ENCODE assay signal across 8 cellular contexts in genomic region chr16:15899538-15900100, GRCh38. TPM values are rescaled to one million over a fixed set of nuclear protein-coding genes. Genes with fewer than 3 reads are reported as not detected.
DNase-seq lines count a peak whose midpoint lies in the region; ATAC-seq and TF ChIP-seq lines count a peak whose summit lies in the region.

No MANE protein-coding gene starts in this region.

- TF ChIP-seq POLR2A in prostate gland (IDR thresholded peaks at IDR 0.05) = no peak

- in situ Hi-C loops in astrocyte of the cerebellum (cut with HindIII; ENCODE audit: low sequenced_read_pairs) = loop anchor here (25.0 kb wide), 1 partner anchor 88 kb away; no protein-coding TSS in a partner anchor

- no peaks in the 10 kb centered on the region for H3K36me3 ChIP-seq in MG63
- no peaks in the 10 kb centered on the region for H3K36me3 ChIP-seq in prostate gland

- ATAC-seq in GM19395 (IDR thresholded peaks at IDR 0.05; ENCODE audit: unreplicated experiment) = peak; percentile 70
- no peak for ATAC-seq in HG03025 (IDR thresholded peaks at IDR 0.05; ENCODE audit: low FRiP score, unreplicated experiment)
- no peak for ATAC-seq in left ventricle myocardium superior

- H3K4me1 ChIP-seq in prostate gland (replicated peaks) = peaks cover 7% of the 10 kb centered on the region

- intact Hi-C loops in prostate gland (cut with DNase I) = no loop called here
- intact Hi-C loops in cardiac septum (cut with DNase I) = no loop called here
- intact Hi-C loops in left ventricle myocardium superior (cut with micrococcal nuclease) = no loop called here

- H3K27ac ChIP-seq in C4-2B (peak overlapping the region; percentile 50), prostate gland (peak overlapping the region in 1 of 2 donors; percentile 46)

- H3K9me3 ChIP-seq in MG63 (no peaks in the 10 kb centered on the region), prostate gland (no peaks in the 10 kb centered on the region)

- H3K27me3 ChIP-seq in MG63 (no peaks in the 10 kb centered on the region), prostate gland (replicated peaks; ENCODE audit: insufficient read depth) (no peaks in the 10 kb centered on the region)

- H3K4me3 ChIP-seq in MG63 = no peak overlapping the region
- H3K4me3 ChIP-seq in astrocyte of the cerebellum (ENCODE audit: low read depth, low read length) = no peak overlapping the region
- no peak overlapping the region for H3K4me3 ChIP-seq in prostate gland

- 46% methylated on average over 9 of the region's 9 CpGs for WGBS in prostate gland

- TF ChIP-seq CTCF in C4-2B (conservative IDR thresholded peaks at IDR 0.05) = no peak
- TF ChIP-seq CTCF in astrocyte of the cerebellum (IDR thresholded peaks at IDR 0.05; ENCODE audit: low read depth, low read length, missing control alignments) = no peak
- TF ChIP-seq CTCF in prostate gland (IDR thresholded peaks at IDR 0.05) = no peak

- DNase-seq in MG63 = peak; percentile 96
- DNase-seq in astrocyte of the cerebellum (ENCODE audit: low read depth) = peak; percentile 96
- DNase-seq in prostate gland (ENCODE audit: low spot score) = peak; percentile 64
- DNase-seq in cardiac septum (ENCODE audit: low spot score) = no peak
- DNase-seq in left ventricle myocardium superior = no peak

RNA-seq across cellular contexts. Expression of gene CEP20, which starts 11.2 kb away (rescaled TPM):
- total RNA-seq in MG63 (2014; rRNA removed; shearing (Covaris generic); ENCODE audit: low replicate concordance) = 110 and 122 TPM in 2 replicates
- total RNA-seq in prostate gland = 10 to 100 TPM; 30.7 to 33.4 TPM
- total RNA-seq in cardiac septum = 28.1 TPM
- 30.6 TPM for total RNA-seq in left ventricle myocardium superior

RNA-seq across cellular contexts. Expression of gene MYH11, which starts 42.8 kb away (rescaled TPM):
- 0.03 TPM in 1 of 2 replicates, not detected in the other for total RNA-seq in MG63 (2014; rRNA removed; shearing (Covaris generic); ENCODE audit: low replicate concordance)
- total RNA-seq in prostate gland (1,000 to 10,000 TPM in 1 of 2 donors, 100 to 1,000 TPM in 1; 968 to 2,091 TPM), cardiac septum (62.2 TPM), left ventricle myocardium superior (8.0 TPM)

RNA-seq across cellular contexts. Expression of gene ABCC1, which starts 49.8 kb away (rescaled TPM):
- 35.8 and 48.0 TPM in 2 replicates for total RNA-seq in MG63 (2014; rRNA removed; shearing (Covaris generic); ENCODE audit: low replicate concordance)
- total RNA-seq in prostate gland (10 to 100 TPM; 33.4 to 87.7 TPM), cardiac septum (16.6 TPM), left ventricle myocardium superior (23.2 TPM)

Comparison
In these comparisons a context has a peak if more than half of its experiments do, and no peak if none do; other contexts are left out.
1. DNase-seq: peak in MG63 (single experiment), astrocyte of the cerebellum (single experiment) and prostate gland (single experiment); none in cardiac septum (single experiment) and left ventricle myocardium superior (single experiment).
2. RNA of gene MYH11, which starts 42.8 kb away (total RNA-seq): 968 to 2,091 TPM in prostate gland; 62.2 TPM in cardiac septum (single experiment), 8.0 TPM in left ventricle myocardium superior (single experiment) and 0.03 TPM in MG63; every median in the first group is over 10 times any median in the second.